ENCODE assay signal across 31 cellular contexts in genomic region chr3:149437286-149437685, GRCh38. TPM values are rescaled to one million over a fixed set of nuclear protein-coding genes. Genes with fewer than 3 reads are reported as not detected.
"Had no signal": no experiment of that assay in that cellular context is flagged by ENCODE, and none has a peak within 500 bp of the region (broad histone marks: within the 10 kb centered on the region; RNA-seq: fewer than 3 reads in every experiment).

No MANE protein-coding gene starts in this region.

- H3K4me1 ChIP-seq: ascending aorta, breast epithelium, esophagus squamous epithelium had no signal

- H3K9me3 Mint-ChIP-seq: activated CD4-positive, alpha-beta memory T cell treated with anti-CD3 and anti-CD28 coated beads, Interleukin-2, amount 10 ng/mL, durations not matched to agents 7 days and 5 days; activated CD4-positive, alpha-beta T cell treated with anti-CD3 and anti-CD28 coated beads, Interleukin-2, amount 10 ng/mL, durations not matched to agents 7 days and 5 days; activated naive CD4-positive, alpha-beta T cell treated with anti-CD3 and anti-CD28 coated beads, Interleukin-2, amount 10 ng/mL, durations not matched to agents 7 days and 5 days; activated naive CD4-positive, alpha-beta T cell treated with anti-CD3 and anti-CD28 coated beads, Interleukin-2, amount 50 U/mL, for 72 hours; activated naive CD8-positive, alpha-beta T cell treated with anti-CD3 and anti-CD28 coated beads, Interleukin-2, amount 10 ng/mL, durations not matched to agents 7 days and 5 days; activated T-cell treated with anti-CD3 and anti-CD28 coated beads, Interleukin-2, amount 50 U/mL, for 24 hours; activated T-cell treated with anti-CD3 and anti-CD28 coated beads, Interleukin-2, amount 50 U/mL, for 72 hours; effector memory CD8-positive, alpha-beta T cell had no signal

- H3K27ac ChIP-seq: ascending aorta, breast epithelium, cardiac muscle cell, coronary artery, epithelial cell of prostate, esophagus squamous epithelium had no signal

- H3K27me3 Mint-ChIP-seq: activated naive CD4-positive, alpha-beta T cell treated with anti-CD3 and anti-CD28 coated beads, Interleukin-2, amount 10 ng/mL, durations not matched to agents 7 days and 5 days had no signal

- H3K4me3 ChIP-seq: ascending aorta, breast epithelium, cardiac muscle cell, coronary artery, esophagus squamous epithelium had no signal

- H3K4me1 Mint-ChIP-seq: activated CD4-positive, alpha-beta memory T cell treated with anti-CD3 and anti-CD28 coated beads, Interleukin-2, amount 10 ng/mL, durations not matched to agents 7 days and 5 days; activated CD4-positive, alpha-beta T cell treated with anti-CD3 and anti-CD28 coated beads, Interleukin-2, amount 10 ng/mL, durations not matched to agents 7 days and 5 days; activated naive CD4-positive, alpha-beta T cell treated with anti-CD3 and anti-CD28 coated beads, Interleukin-2, amount 10 ng/mL, durations not matched to agents 7 days and 5 days; activated naive CD8-positive, alpha-beta T cell treated with anti-CD3 and anti-CD28 coated beads, Interleukin-2, amount 10 ng/mL, durations not matched to agents 7 days and 5 days had no signal

- H3K4me3 Mint-ChIP-seq: activated CD4-positive, alpha-beta memory T cell treated with anti-CD3 and anti-CD28 coated beads, Interleukin-2, amount 10 ng/mL, durations not matched to agents 7 days and 5 days; activated CD4-positive, alpha-beta T cell treated with anti-CD3 and anti-CD28 coated beads, Interleukin-2, amount 10 ng/mL, durations not matched to agents 7 days and 5 days; activated naive CD4-positive, alpha-beta T cell treated with anti-CD3 and anti-CD28 coated beads, Interleukin-2, amount 10 ng/mL, durations not matched to agents 7 days and 5 days; activated naive CD8-positive, alpha-beta T cell treated with anti-CD3 and anti-CD28 coated beads, Interleukin-2, amount 10 ng/mL, durations not matched to agents 7 days and 5 days; activated T-cell treated with anti-CD3 and anti-CD28 coated beads, Interleukin-2, amount 50 U/mL, for 24 hours; activated T-cell treated with anti-CD3 and anti-CD28 coated beads, Interleukin-2, amount 50 U/mL, for 72 hours; brain; effector memory CD8-positive, alpha-beta T cell had no signal

- H3K27me3 ChIP-seq: ascending aorta, breast epithelium, cardiac muscle cell, esophagus squamous epithelium had no signal

- H3K9me3 ChIP-seq: ascending aorta, breast epithelium, esophagus squamous epithelium had no signal

- DNase-seq: activated CD4-positive, alpha-beta memory T cell treated with anti-CD3 and anti-CD28 coated beads, Interleukin-2, amount 10 ng/mL, durations not matched to agents 7 days and 5 days; activated CD4-positive, alpha-beta T cell treated with anti-CD3 and anti-CD28 coated beads for 1 hour; activated CD4-positive, alpha-beta T cell treated with anti-CD3 and anti-CD28 coated beads for 4 hours; activated CD4-positive, alpha-beta T cell treated with anti-CD3 and anti-CD28 coated beads, Interleukin-2, amount 10 ng/mL, durations not matched to agents 7 days and 5 days; activated CD4-positive, alpha-beta T cell treated with anti-CD3 and anti-CD28 coated beads, Interleukin-2, amount 50 U/mL, for 4 hours; activated CD8-positive, alpha-beta memory T cell treated with anti-CD3 and anti-CD28 coated beads, Interleukin-2, amount 50 U/mL, for 48 hours; activated gamma-delta T cell; activated naive CD4-positive, alpha-beta T cell; activated naive CD4-positive, alpha-beta T cell treated with anti-CD3 and anti-CD28 coated beads, Interleukin-2, amount 10 ng/mL, durations not matched to agents 7 days and 5 days; activated naive CD8-positive, alpha-beta T cell treated with anti-CD3 and anti-CD28 coated beads, Interleukin-2, amount 10 ng/mL, durations not matched to agents 7 days and 5 days; activated T-cell treated with anti-CD3 and anti-CD28 coated beads for 4 hours; activated T-cell treated with anti-CD3 and anti-CD28 coated beads, Interleukin-2, amount 50 U/mL, for 24 hours; activated T-cell treated with anti-CD3 and anti-CD28 coated beads, Interleukin-2, amount 50 U/mL, for 72 hours; central memory CD4-positive, alpha-beta T cell; cerebellar nuclear complex; dermis blood vessel endothelial cell; effector CD4-positive, alpha-beta T cell; effector memory CD8-positive, alpha-beta T cell; esophagus squamous epithelium; foreskin melanocyte; head of caudate nucleus; T-helper 2 cell had no signal

- H3K36me3 Mint-ChIP-seq: activated naive CD4-positive, alpha-beta T cell treated with anti-CD3 and anti-CD28 coated beads, Interleukin-2, amount 10 ng/mL, durations not matched to agents 7 days and 5 days; activated naive CD4-positive, alpha-beta T cell treated with anti-CD3 and anti-CD28 coated beads, Interleukin-2, amount 50 U/mL, for 72 hours; activated naive CD8-positive, alpha-beta T cell treated with anti-CD3 and anti-CD28 coated beads, Interleukin-2, amount 10 ng/mL, durations not matched to agents 7 days and 5 days; brain had no signal

- ATAC-seq: activated naive CD4-positive, alpha-beta T cell treated with anti-CD3 and anti-CD28 coated beads, Interleukin-2, amount 50 U/mL, for 72 hours; activated T-cell treated with anti-CD3 and anti-CD28 coated beads, Interleukin-2, amount 50 U/mL, for 72 hours; effector memory CD8-positive, alpha-beta T cell had no signal

- H3K27ac Mint-ChIP-seq: activated CD4-positive, alpha-beta memory T cell treated with anti-CD3 and anti-CD28 coated beads, Interleukin-2, amount 10 ng/mL, durations not matched to agents 7 days and 5 days; activated CD4-positive, alpha-beta T cell treated with anti-CD3 and anti-CD28 coated beads, Interleukin-2, amount 10 ng/mL, durations not matched to agents 7 days and 5 days; activated naive CD4-positive, alpha-beta T cell treated with anti-CD3 and anti-CD28 coated beads, Interleukin-2, amount 10 ng/mL, durations not matched to agents 7 days and 5 days; activated naive CD4-positive, alpha-beta T cell treated with anti-CD3 and anti-CD28 coated beads, Interleukin-2, amount 50 U/mL, for 72 hours; activated naive CD8-positive, alpha-beta T cell treated with anti-CD3 and anti-CD28 coated beads, Interleukin-2, amount 10 ng/mL, durations not matched to agents 7 days and 5 days; activated T-cell treated with anti-CD3 and anti-CD28 coated beads, Interleukin-2, amount 50 U/mL, for 24 hours; activated T-cell treated with anti-CD3 and anti-CD28 coated beads, Interleukin-2, amount 50 U/mL, for 72 hours; brain; effector memory CD8-positive, alpha-beta T cell had no signal

- H3K36me3 ChIP-seq: ascending aorta, breast epithelium, cardiac muscle cell, esophagus squamous epithelium had no signal

RNA-seq across cellular contexts. Expression of gene TM4SF4, which starts 37.2 kb away (rescaled TPM):
- total RNA-seq: activated CD4-positive, alpha-beta memory T cell treated with anti-CD3 and anti-CD28 coated beads, Interleukin-2, amount 10 ng/mL, durations not matched to agents 7 days and 5 days; activated CD4-positive, alpha-beta T cell treated with anti-CD3 and anti-CD28 coated beads, Interleukin-2, amount 10 ng/mL, durations not matched to agents 7 days and 5 days; activated naive CD4-positive, alpha-beta T cell treated with anti-CD3 and anti-CD28 coated beads, Interleukin-2, amount 50 U/mL, for 72 hours; activated naive CD8-positive, alpha-beta T cell treated with anti-CD3 and anti-CD28 coated beads, Interleukin-2, amount 10 ng/mL, durations not matched to agents 7 days and 5 days; activated T-cell treated with anti-CD3 and anti-CD28 coated beads, Interleukin-2, amount 50 U/mL, for 72 hours; ascending aorta; cardiac muscle cell; dermis blood vessel endothelial cell; endothelial cell of umbilical vein; esophagus squamous epithelium; T-helper 1 cell treated with Interleukin-12 subunit alpha and Interleukin-12 subunit beta and Interleukin-4 antibody, amounts not matched to agents 30 ng/mL and 1 ng/mL, for 36 hours had no signal
- polyA plus RNA-seq: endothelial cell of umbilical vein had no signal

RNA-seq across cellular contexts. Expression of gene TM4SF1, which starts 59.8 kb away (rescaled TPM):
- total RNA-seq: activated CD4-positive, alpha-beta memory T cell treated with anti-CD3 and anti-CD28 coated beads, Interleukin-2, amount 10 ng/mL, durations not matched to agents 7 days and 5 days; activated CD4-positive, alpha-beta T cell treated with anti-CD3 and anti-CD28 coated beads, Interleukin-2, amount 10 ng/mL, durations not matched to agents 7 days and 5 days; activated naive CD4-positive, alpha-beta T cell treated with anti-CD3 and anti-CD28 coated beads, Interleukin-2, amount 50 U/mL, for 72 hours; activated naive CD8-positive, alpha-beta T cell treated with anti-CD3 and anti-CD28 coated beads, Interleukin-2, amount 10 ng/mL, durations not matched to agents 7 days and 5 days had no signal
